In the genomic region with DNA sequence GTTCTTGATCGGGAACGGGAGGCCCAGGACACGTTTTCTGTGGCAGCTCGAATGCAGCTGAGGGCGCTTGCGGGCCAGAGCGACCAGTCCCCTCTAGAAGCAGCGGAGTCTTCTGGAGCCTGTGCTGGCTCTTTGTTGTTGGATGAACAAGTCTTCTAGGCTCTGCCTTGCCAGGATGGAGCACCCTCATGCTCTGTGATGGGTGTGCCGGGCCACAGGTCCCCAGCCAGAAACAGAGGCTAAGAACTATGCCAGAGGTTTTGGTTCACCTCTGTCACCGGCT, we compare ENCODE assay signal across 15 cellular contexts.
DNase-seq lines count a peak whose midpoint lies in the region; ATAC-seq, FAIRE-seq and TF ChIP-seq lines count a peak whose summit lies in the region.
"Had no signal": no experiment of that assay in that cellular context is flagged by ENCODE, and none has a peak within 500 bp of the region (broad histone marks: within the 10 kb centered on the region; RNA-seq: fewer than 3 reads in every experiment).

No MANE protein-coding gene starts in this region.

- peak overlapping the region; percentile 77 for H2AK5ac ChIP-seq in neuronal stem cell (ENCODE audit: low read depth, low read length)

- H3K27me3 ChIP-seq in BLaER1 (peaks cover 74% of the 10 kb centered on the region), neuronal stem cell (ENCODE audit: control insufficient read depth in 3 of 3, insufficient read depth in 3 of 3, low read depth in 1 of 3, low read length in 3 of 3) (peaks cover 0 to 88% (median 2%) of the 10 kb centered on the region in 3 experiments), WERI-Rb-1 (ENCODE audit: insufficient read depth, low read depth, severe bottlenecking) (no peaks in the 10 kb centered on the region)

- H3K9me3 ChIP-seq in BLaER1 (no peaks in the 10 kb centered on the region), neuronal stem cell (replicated peaks in 1 of 2; ENCODE audit: control insufficient read depth in 2 of 2, insufficient read depth in 1 of 2, low read depth in 1 of 2, low read length in 2 of 2) (no peaks in the 10 kb centered on the region), WERI-Rb-1 (ENCODE audit: severe bottlenecking) (no peaks in the 10 kb centered on the region)
- H3K9me3 ChIP-seq: A549 had no signal

- peak overlapping the region; percentile 24 for H3K18ac ChIP-seq in neuronal stem cell (ENCODE audit: low read length)

- peak overlapping the region; percentile 45; the same call in 1 of the 2 replicates for H3K27ac Mint-ChIP-seq in WTC11
- H3K27ac Mint-ChIP-seq: CD8-positive, alpha-beta T cell; H9 had no signal

- H3K36me3 ChIP-seq in BLaER1 (no peaks in the 10 kb centered on the region), neuronal stem cell (replicated peaks in 1 of 2; ENCODE audit: control insufficient read depth in 2 of 2, insufficient read depth in 2 of 2, low read length in 2 of 2) (no peaks in the 10 kb centered on the region), WERI-Rb-1 (no peaks in the 10 kb centered on the region)

- peaks cover 3% of the 10 kb centered on the region for H3K79me1 ChIP-seq in neuronal stem cell (ENCODE audit: low read depth, low read length)

- H2BK5ac ChIP-seq in neuronal stem cell (ENCODE audit: low read length) = no peak overlapping the region

- POLR2A ChIA-PET in WTC11 (lab: Charles Lee) = no interaction called here

- H2BK120ac ChIP-seq in neuronal stem cell (ENCODE audit: low read depth, low read length) = peak overlapping the region; percentile 52

- no peak overlapping the region for H3K4ac ChIP-seq in neuronal stem cell (ENCODE audit: low read length)

- CTCF ChIA-PET in WTC11 (lab: Charles Lee) = no interaction called here

- H3K4me1 ChIP-seq in BLaER1 = peaks cover 77% of the 10 kb centered on the region
- H3K4me1 ChIP-seq in neuronal stem cell (ENCODE audit: control insufficient read depth in 2 of 2, insufficient read depth in 1 of 2, low read depth in 1 of 2, low read length in 2 of 2) = peaks cover 0 to 23% of the 10 kb centered on the region in 2 donors
- H3K4me1 ChIP-seq: A549 had no signal

- no peak overlapping the region for H3K27ac ChIP-seq in BLaER1
- no peak overlapping the region for H3K27ac ChIP-seq in neuronal stem cell (replicated peaks; ENCODE audit: low read length)
- no peak overlapping the region for H3K27ac ChIP-seq in WERI-Rb-1
- H3K27ac ChIP-seq: 22Rv1, A549 had no signal

- H3K9me3 Mint-ChIP-seq in WTC11 = no peaks in the 10 kb centered on the region
- H3K9me3 Mint-ChIP-seq: CD8-positive, alpha-beta T cell; H9 had no signal

- H3K4me3 ChIP-seq in BLaER1 (peak overlapping the region; percentile 43; the same call in 1 of the 2 replicates), neuronal stem cell (ENCODE audit: low read length in 2 of 2) (no peak overlapping the region), WERI-Rb-1 (ENCODE audit: low read depth, low read length) (no peak overlapping the region)
- H3K4me3 ChIP-seq: A549 had no signal

- H4K8ac ChIP-seq in neuronal stem cell (ENCODE audit: low read depth, low read length) = no peak overlapping the region

- ATAC-seq in WTC11 = no peak
- ATAC-seq: A549; CD8-positive, alpha-beta T cell had no signal

- peaks cover 3% of the 10 kb centered on the region; the same call in 1 of the 2 replicates for H3K4me1 Mint-ChIP-seq in WTC11

- peak overlapping the region; percentile 85 for H3K14ac ChIP-seq in neuronal stem cell (ENCODE audit: low read length)

- DNase-seq in DMS153 (lab: John Stamatoyannopoulos, UW) (peak; percentile 43), DMS153 treated with DMSO at 0.1 percent for 48 hours (lab: John Stamatoyannopoulos, UW; ENCODE audit: unreplicated experiment) (no peak), WTC11 (ENCODE audit: low spot score) (no peak), neuronal stem cell (ENCODE audit: low spot score) (no peak), WERI-Rb-1 (no peak), GM19239 (ENCODE audit: insufficient read length, low spot score) (no peak)
- DNase-seq: AML-193; Calu3; CD8-positive, alpha-beta T cell; GF-D8; H9 had no signal

- H3K27me3 Mint-ChIP-seq in WTC11 (ENCODE audit: low read depth) = no peaks in the 10 kb centered on the region; the same call in 1 of the 2 replicates

- peak overlapping the region; percentile 77 for H3K23ac ChIP-seq in neuronal stem cell (ENCODE audit: low read depth, low read length, poor library complexity)

- H3K4me3 Mint-ChIP-seq in WTC11 = no peak overlapping the region
- H3K4me3 Mint-ChIP-seq: CD8-positive, alpha-beta T cell; H9 had no signal

- FAIRE-seq in GM19239 (lab: Jason Lieb, UNC) = no peak
- FAIRE-seq: A549, H1 had no signal

- H3K4me2 ChIP-seq in BLaER1 = peak overlapping the region; percentile 89
- no peak overlapping the region for H3K4me2 ChIP-seq in neuronal stem cell (ENCODE audit: insufficient read depth, low read length, poor library complexity, severe bottlenecking)
- H3K4me2 ChIP-seq: A549 had no signal

- H4K91ac ChIP-seq in neuronal stem cell (ENCODE audit: low read depth, low read length, poor library complexity) = no peak overlapping the region

- WGBS in neuronal stem cell (ENCODE audit: extremely low coverage in 2 of 2, insufficient read length in 2 of 2, insufficient replicate concordance in 1 of 2), 2 donors = no CpG with 5 or more reads among the region's 10 CpGs

- no peak overlapping the region for H2AFZ ChIP-seq in neuronal stem cell (ENCODE audit: low read length)

- H4K20me1 ChIP-seq in BLaER1 = peaks cover 55% of the 10 kb centered on the region

- H2BK12ac ChIP-seq in neuronal stem cell (ENCODE audit: low read length) = peak overlapping the region; percentile 30

- TF ChIP-seq CTCF in WTC11 (IDR thresholded peaks at IDR 0.05) (no peak), WERI-Rb-1 (IDR thresholded peaks at IDR 0.05; ENCODE audit: low read depth, low read length) (no peak)

- H2BK15ac ChIP-seq in neuronal stem cell (ENCODE audit: low read length) = no peak overlapping the region

- no peaks in the 10 kb centered on the region for H3K36me3 Mint-ChIP-seq in WTC11
- H3K36me3 Mint-ChIP-seq: CD8-positive, alpha-beta T cell had no signal

- H3K9ac ChIP-seq in BLaER1 (no peak overlapping the region), neuronal stem cell (ENCODE audit: low read depth, low read length, poor library complexity) (no peak overlapping the region)

TF ChIP-seq in WTC11, 78 proteins besides CTCF, POLR2A, EP300 and RAD21 (continues in another document):
- TF ChIP-seq RELA (CRISPR knock-in tag; IDR thresholded peaks at IDR 0.05; ENCODE audit: borderline replicate concordance) (no peak), OVOL2 (CRISPR knock-in tag; IDR thresholded peaks at IDR 0.05; ENCODE audit: borderline replicate concordance) (no peak), NR2C2 (CRISPR knock-in tag; IDR thresholded peaks at IDR 0.05) (no peak), JUN (CRISPR knock-in tag; IDR thresholded peaks at IDR 0.05) (no peak), ZNF671 (CRISPR knock-in tag; IDR thresholded peaks at IDR 0.05) (no peak), TEAD4 (CRISPR knock-in tag; IDR thresholded peaks at IDR 0.05) (no peak)
- TF ChIP-seq, protein P1, sequence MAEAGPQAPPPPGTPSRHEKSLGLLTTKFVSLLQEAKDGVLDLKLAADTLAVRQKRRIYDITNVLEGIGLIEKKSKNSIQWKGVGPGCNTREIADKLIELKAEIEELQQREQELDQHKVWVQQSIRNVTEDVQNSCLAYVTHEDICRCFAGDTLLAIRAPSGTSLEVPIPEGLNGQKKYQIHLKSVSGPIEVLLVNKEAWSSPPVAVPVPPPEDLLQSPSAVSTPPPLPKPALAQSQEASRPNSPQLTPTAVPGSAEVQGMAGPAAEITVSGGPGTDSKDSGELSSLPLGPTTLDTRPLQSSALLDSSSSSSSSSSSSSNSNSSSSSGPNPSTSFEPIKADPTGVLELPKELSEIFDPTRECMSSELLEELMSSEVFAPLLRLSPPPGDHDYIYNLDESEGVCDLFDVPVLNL (CRISPR knock-in tag; IDR thresholded peaks at IDR 0.05; ENCODE audit: borderline replicate concordance, low read depth) = no peak
- TF ChIP-seq, protein P2, sequence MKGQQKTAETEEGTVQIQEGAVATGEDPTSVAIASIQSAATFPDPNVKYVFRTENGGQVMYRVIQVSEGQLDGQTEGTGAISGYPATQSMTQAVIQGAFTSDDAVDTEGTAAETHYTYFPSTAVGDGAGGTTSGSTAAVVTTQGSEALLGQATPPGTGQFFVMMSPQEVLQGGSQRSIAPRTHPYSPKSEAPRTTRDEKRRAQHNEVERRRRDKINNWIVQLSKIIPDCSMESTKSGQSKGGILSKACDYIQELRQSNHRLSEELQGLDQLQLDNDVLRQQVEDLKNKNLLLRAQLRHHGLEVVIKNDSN (CRISPR knock-in tag; IDR thresholded peaks at IDR 0.05) = no peak
- TF ChIP-seq, protein P3, sequence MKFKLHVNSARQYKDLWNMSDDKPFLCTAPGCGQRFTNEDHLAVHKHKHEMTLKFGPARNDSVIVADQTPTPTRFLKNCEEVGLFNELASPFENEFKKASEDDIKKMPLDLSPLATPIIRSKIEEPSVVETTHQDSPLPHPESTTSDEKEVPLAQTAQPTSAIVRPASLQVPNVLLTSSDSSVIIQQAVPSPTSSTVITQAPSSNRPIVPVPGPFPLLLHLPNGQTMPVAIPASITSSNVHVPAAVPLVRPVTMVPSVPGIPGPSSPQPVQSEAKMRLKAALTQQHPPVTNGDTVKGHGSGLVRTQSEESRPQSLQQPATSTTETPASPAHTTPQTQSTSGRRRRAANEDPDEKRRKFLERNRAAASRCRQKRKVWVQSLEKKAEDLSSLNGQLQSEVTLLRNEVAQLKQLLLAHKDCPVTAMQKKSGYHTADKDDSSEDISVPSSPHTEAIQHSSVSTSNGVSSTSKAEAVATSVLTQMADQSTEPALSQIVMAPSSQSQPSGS (CRISPR knock-in tag; IDR thresholded peaks at IDR 0.05; ENCODE audit: borderline replicate concordance, low read depth) = no peak
- TF ChIP-seq, protein P4, sequence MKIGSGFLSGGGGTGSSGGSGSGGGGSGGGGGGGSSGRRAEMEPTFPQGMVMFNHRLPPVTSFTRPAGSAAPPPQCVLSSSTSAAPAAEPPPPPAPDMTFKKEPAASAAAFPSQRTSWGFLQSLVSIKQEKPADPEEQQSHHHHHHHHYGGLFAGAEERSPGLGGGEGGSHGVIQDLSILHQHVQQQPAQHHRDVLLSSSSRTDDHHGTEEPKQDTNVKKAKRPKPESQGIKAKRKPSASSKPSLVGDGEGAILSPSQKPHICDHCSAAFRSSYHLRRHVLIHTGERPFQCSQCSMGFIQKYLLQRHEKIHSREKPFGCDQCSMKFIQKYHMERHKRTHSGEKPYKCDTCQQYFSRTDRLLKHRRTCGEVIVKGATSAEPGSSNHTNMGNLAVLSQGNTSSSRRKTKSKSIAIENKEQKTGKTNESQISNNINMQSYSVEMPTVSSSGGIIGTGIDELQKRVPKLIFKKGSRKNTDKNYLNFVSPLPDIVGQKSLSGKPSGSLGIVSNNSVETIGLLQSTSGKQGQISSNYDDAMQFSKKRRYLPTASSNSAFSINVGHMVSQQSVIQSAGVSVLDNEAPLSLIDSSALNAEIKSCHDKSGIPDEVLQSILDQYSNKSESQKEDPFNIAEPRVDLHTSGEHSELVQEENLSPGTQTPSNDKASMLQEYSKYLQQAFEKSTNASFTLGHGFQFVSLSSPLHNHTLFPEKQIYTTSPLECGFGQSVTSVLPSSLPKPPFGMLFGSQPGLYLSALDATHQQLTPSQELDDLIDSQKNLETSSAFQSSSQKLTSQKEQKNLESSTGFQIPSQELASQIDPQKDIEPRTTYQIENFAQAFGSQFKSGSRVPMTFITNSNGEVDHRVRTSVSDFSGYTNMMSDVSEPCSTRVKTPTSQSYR (CRISPR knock-in tag; IDR thresholded peaks at IDR 0.05) = no peak
